ENCODE assay signal across 8 cellular contexts in genomic region chr2:202172439-202173191, GRCh38.
DNase-seq lines count a peak whose midpoint lies in the region; ATAC-seq and TF ChIP-seq lines count a peak whose summit lies in the region.

No MANE protein-coding gene starts in this region.

- H3K9me3 ChIP-seq in left ventricle myocardium inferior (replicated peaks) (no peaks in the 10 kb centered on the region), Karpas-422 (ENCODE audit: low read length) (no peaks in the 10 kb centered on the region), ascending aorta (no peaks in the 10 kb centered on the region)

- peak overlapping the region; percentile 49; the same call in 1 of the 2 replicates for H2AFZ ChIP-seq in Karpas-422 (ENCODE audit: low read length)

- H3K36me3 ChIP-seq in left ventricle myocardium inferior (no peaks in the 10 kb centered on the region), Karpas-422 (ENCODE audit: insufficient read depth, low read length) (no peaks in the 10 kb centered on the region), ascending aorta (no peaks in the 10 kb centered on the region)

- H3K27me3 Mint-ChIP-seq in stimulated activated naive CD8-positive, alpha-beta T cell treated with anti-CD3 and anti-CD28 coated beads, Interleukin-15, Interleukin-2, amounts not matched to agents 100 ng/mL and 50 ng/mL, for 24 hours, result peaks cover 11% of the 10 kb centered on the region

- H3K4me3 ChIP-seq in left ventricle myocardium inferior (no peak overlapping the region), Karpas-422 (ENCODE audit: low read length) (no peak overlapping the region), fibroblast of the aortic adventitia (ENCODE audit: low read depth, low read length) (no peak overlapping the region), ascending aorta (no peak overlapping the region)

- peaks cover 32% of the 10 kb centered on the region for H3K4me1 Mint-ChIP-seq in stimulated activated naive CD8-positive, alpha-beta T cell treated with anti-CD3 and anti-CD28 coated beads, Interleukin-15, Interleukin-2, amounts not matched to agents 100 ng/mL and 50 ng/mL, for 24 hours (ENCODE audit: low read depth)

- DNase-seq in Right ventricle myocardium superior, result no peak
- DNase-seq in left ventricle myocardium inferior, result no peak
- no peak for DNase-seq in Karpas-422
- DNase-seq in fibroblast of the aortic adventitia (ENCODE audit: low read depth), result peak; percentile 35
- no peak for DNase-seq in ascending aorta (ENCODE audit: low spot score in 2 of 2)
- no peak for DNase-seq in KBM-7
- DNase-seq in NCI-H1930 (lab: John Stamatoyannopoulos, UW), result no peak

- H3K9me3 Mint-ChIP-seq in stimulated activated naive CD8-positive, alpha-beta T cell treated with anti-CD3 and anti-CD28 coated beads, Interleukin-15, Interleukin-2, amounts not matched to agents 100 ng/mL and 50 ng/mL, for 24 hours, result no peaks in the 10 kb centered on the region

- H3K4me3 Mint-ChIP-seq in stimulated activated naive CD8-positive, alpha-beta T cell treated with anti-CD3 and anti-CD28 coated beads, Interleukin-15, Interleukin-2, amounts not matched to agents 100 ng/mL and 50 ng/mL, for 24 hours, result peak overlapping the region; percentile 35

- no peak for TF ChIP-seq CTCF in left ventricle myocardium inferior (IDR thresholded peaks at IDR 0.05; ENCODE audit: borderline replicate concordance)
- TF ChIP-seq CTCF in fibroblast of the aortic adventitia (IDR thresholded peaks at IDR 0.05; ENCODE audit: insufficient read depth, low read length), result no peak
- no peak for TF ChIP-seq CTCF in ascending aorta (IDR thresholded peaks at IDR 0.05)

- H3K4me2 ChIP-seq in Karpas-422 (ENCODE audit: low read depth, low read length, poor library complexity, severe bottlenecking), result no peak overlapping the region

- no peaks in the 10 kb centered on the region for H4K20me1 ChIP-seq in Karpas-422 (ENCODE audit: insufficient read depth, low read depth, low read length)

- no peaks in the 10 kb centered on the region for H3K36me3 Mint-ChIP-seq in stimulated activated naive CD8-positive, alpha-beta T cell treated with anti-CD3 and anti-CD28 coated beads, Interleukin-15, Interleukin-2, amounts not matched to agents 100 ng/mL and 50 ng/mL, for 24 hours (ENCODE audit: low read depth)

- intact Hi-C loops in Right ventricle myocardium superior (cut with DNase I), result no loop called here
- intact Hi-C loops in left ventricle myocardium inferior (cut with micrococcal nuclease), result no loop called here
- intact Hi-C loops in ascending aorta (cut with DNase I), result no loop called here

- no peaks in the 10 kb centered on the region for H3K79me2 ChIP-seq in Karpas-422 (ENCODE audit: low read length)

- H3K27ac Mint-ChIP-seq in stimulated activated naive CD8-positive, alpha-beta T cell treated with anti-CD3 and anti-CD28 coated beads, Interleukin-15, Interleukin-2, amounts not matched to agents 100 ng/mL and 50 ng/mL, for 24 hours, result peak overlapping the region; percentile 62

- no peak overlapping the region for H3K9ac ChIP-seq in Karpas-422 (ENCODE audit: low read length)

- ATAC-seq in Right ventricle myocardium superior (ENCODE audit: poor library complexity), result peak; percentile 18

- no peak overlapping the region for H3K27ac ChIP-seq in left ventricle myocardium inferior (replicated peaks)
- H3K27ac ChIP-seq in Karpas-422 (ENCODE audit: low read length), result no peak overlapping the region
- no peak overlapping the region for H3K27ac ChIP-seq in ascending aorta

- H3K27me3 ChIP-seq in left ventricle myocardium inferior (ENCODE audit: low read depth) (no peaks in the 10 kb centered on the region), Karpas-422 (ENCODE audit: low read length) (no peaks in the 10 kb centered on the region), ascending aorta (no peaks in the 10 kb centered on the region)

- no peaks in the 10 kb centered on the region for H3K9me2 ChIP-seq in Karpas-422 (replicated peaks; ENCODE audit: insufficient read depth, low read length)

- in situ Hi-C loops in KBM-7 (cut with MboI; ENCODE audit: low pct_unique_long_range_greater_than_20kb, low sequenced_read_pairs), result no loop called here

- H3K4me1 ChIP-seq in left ventricle myocardium inferior, result peaks cover 9% of the 10 kb centered on the region
- 0 out of 2 replicates have a peak, but pooled peaks cover 3% of the 10 kb centered on the region for H3K4me1 ChIP-seq in Karpas-422 (ENCODE audit: low read length)
- no peaks in the 10 kb centered on the region for H3K4me1 ChIP-seq in ascending aorta
